Comparison of ENCODE assay signal across 8 cellular contexts in genomic region chr19:1407662-1408299, GRCh38. TPM values are rescaled to one million over a fixed set of nuclear protein-coding genes. Genes with fewer than 3 reads are reported as not detected.
DNase-seq lines count a peak whose midpoint lies in the region; ATAC-seq and TF ChIP-seq lines count a peak whose summit lies in the region.

No MANE protein-coding gene starts in this region.

- DNase-seq in GM12865 (ENCODE audit: low read depth) (no peak), RWPE1 (ENCODE audit: low spot score) (no peak), caudate nucleus (lab: John Stamatoyannopoulos, UW) (peak in 1 of 61 donors; percentile 45), tibial nerve (ENCODE audit: low spot score in 2 of 2) (no peak), AG08396 (ENCODE audit: low spot score) (no peak), glomerular visceral epithelial cell (ENCODE audit: extremely low spot score) (no peak)

- POLR2A ChIA-PET in RWPE1 (lab: Yijun Ruan, JAX; ENCODE audit: low non-redundant PET), result no interaction called here

- H3K27ac ChIP-seq in RWPE1 (peak overlapping the region; percentile 96), caudate nucleus (ENCODE audit: low read depth, low read length) (peak overlapping the region; percentile 52), mucosa of rectum (ENCODE audit: low read depth in 2 of 2, low read length in 2 of 2) (peak overlapping the region; percentile 85 to 89), tibial nerve (peak overlapping the region; percentile 81 to 99 (median 95))

- ATAC-seq in HG02610 (IDR thresholded peaks at IDR 0.05; ENCODE audit: unreplicated experiment), result peak; percentile 29

- WGBS in tibial nerve, 2 donors, result 1 to 2% methylated on average over 9 to 14 of the region's 87 CpGs

- TF ChIP-seq EP300 in tibial nerve (IDR thresholded peaks at IDR 0.05), result no peak

- H3K27me3 ChIP-seq in mucosa of rectum (ENCODE audit: control insufficient read depth in 2 of 2, insufficient read depth in 2 of 2, low read length in 2 of 2) (peaks cover 0 to 3% of the 10 kb centered on the region in 2 donors), tibial nerve (no peaks in the 10 kb centered on the region)

- H3K9me3 ChIP-seq in mucosa of rectum (ENCODE audit: control insufficient read depth in 2 of 2, low read length in 2 of 2) (no peaks in the 10 kb centered on the region), tibial nerve (no peaks in the 10 kb centered on the region)

- TF ChIP-seq POLR2A in tibial nerve (IDR thresholded peaks at IDR 0.05), result no peak

- peak overlapping the region; percentile 95 for H3K4me3 ChIP-seq in GM12865 (ENCODE audit: low read depth, low read length)
- H3K4me3 ChIP-seq in mucosa of rectum (ENCODE audit: low read length in 2 of 2), result peak overlapping the region; percentile 80 to 82
- H3K4me3 ChIP-seq in tibial nerve, result peak overlapping the region; percentile 92 to 100 (median 97)

- H3K9ac ChIP-seq in mucosa of rectum (ENCODE audit: low read depth in 1 of 2, low read length in 2 of 2), result peak overlapping the region; percentile 76 to 92

- H3K4me1 ChIP-seq in mucosa of rectum (ENCODE audit: control insufficient read depth in 2 of 2, insufficient read depth in 2 of 2, low read length in 2 of 2) (peaks cover 29 to 40% of the 10 kb centered on the region in 2 donors), tibial nerve (peaks cover 0 to 60% (median 41%) of the 10 kb centered on the region in 4 donors)

- TF ChIP-seq CTCF in GM12865 (IDR thresholded peaks at IDR 0.05; ENCODE audit: insufficient read depth, low read depth, low read length, missing control alignments), result no peak
- no peak for TF ChIP-seq CTCF in RWPE1 (conservative IDR thresholded peaks at IDR 0.05; ENCODE audit: low read depth)
- TF ChIP-seq CTCF in tibial nerve (IDR thresholded peaks at IDR 0.05), result no peak

- H3K36me3 ChIP-seq in mucosa of rectum (ENCODE audit: control insufficient read depth in 2 of 2, insufficient read depth in 2 of 2, low read length in 2 of 2) (peaks cover under 1 to 12% of the 10 kb centered on the region in 2 donors), tibial nerve (peaks cover 0 to under 1% (median 0%) of the 10 kb centered on the region in 3 donors)

- CTCF ChIA-PET in RWPE1 (lab: Yijun Ruan, JAX), result no interaction called here

RNA-seq across cellular contexts. Expression of gene DAZAP1, which starts 0.4 kb away (rescaled TPM):
- total RNA-seq in tibial nerve, result 10 to 100 TPM; 34.3 to 68.4 (median 61.0) TPM

RNA-seq across cellular contexts. Expression of gene GAMT, which starts 6.4 kb away (rescaled TPM):
- 100 to 1,000 TPM in 2 of 4 donors, 10 to 100 TPM in 2; 43.8 to 120 (median 94.4) TPM for total RNA-seq in tibial nerve

RNA-seq across cellular contexts. Expression of gene NDUFS7, which starts 24.1 kb away (rescaled TPM):
- total RNA-seq in tibial nerve, result 100 to 1,000 TPM; 146 to 162 (median 151) TPM

RNA-seq across cellular contexts. Expression of gene RPS15, which starts 30.4 kb away (rescaled TPM):
- 1,000 to 10,000 TPM; 4,239 to 4,988 (median 4,337) TPM for total RNA-seq in tibial nerve

RNA-seq across cellular contexts. Expression of gene APC2, which starts 42.1 kb away (rescaled TPM):
- total RNA-seq in tibial nerve, result 10 to 100 TPM in 1 of 4 donors, 1 to 10 TPM in 3; 1.7 to 10.2 (median 4.2) TPM
